ENCODE assay signal across 26 cellular contexts in genomic region chr15:69460481-69460880, GRCh38. TPM values are rescaled to one million over a fixed set of nuclear protein-coding genes. Genes with fewer than 3 reads are reported as not detected.
A peak's percentile ranks its signal among the peaks of the same experiment; 100 is the strongest.
DNase-seq lines count a peak whose midpoint lies in the region; ATAC-seq and TF ChIP-seq lines count a peak whose summit lies in the region.
"Had no signal": no experiment of that assay in that cellular context is flagged by ENCODE, and none has a peak within 500 bp of the region (broad histone marks: within the 10 kb centered on the region; RNA-seq: fewer than 3 reads in every experiment).

No MANE protein-coding gene starts in this region.

- WGBS in lung, 2 donors = 56 to 62% methylated on average over 1 of the region's 1 CpG

- no peak for DNase-seq in activated CD4-positive, alpha-beta T cell treated with anti-CD3 and anti-CD28 coated beads for 36 hours
- no peak for DNase-seq in activated CD4-positive, alpha-beta T cell treated with anti-CD3 and anti-CD28 coated beads for 4 hours
- DNase-seq in HFFc6 = no peak
- no peak for DNase-seq in T-helper 17 cell
- DNase-seq in lung (ENCODE audit: low spot score) = peak; percentile 27
- no peak for DNase-seq in activated CD8-positive, alpha-beta memory T cell treated with anti-CD3 and anti-CD28 coated beads, Interleukin-2, amount 10 ng/mL, durations not matched to agents 7 days and 5 days
- DNase-seq in epidermal melanocyte (ENCODE audit: insufficient read length, low spot score) = no peak
- DNase-seq in coronary artery (ENCODE audit: low spot score) = no peak
- DNase-seq: AML-193; Caco-2; CD8-positive, alpha-beta T cell; DMS79 treated with DMSO at 0.1 percent for 48 hours; GF-D8; GOT3; HCEC 1CT; Karpas-422; NCI-H1092; NCI-H1417 treated with DMSO at 0.1 percent for 48 hours; NCI-H1694 treated with DMSO at 0.1 percent for 48 hours; NCI-H2081; NCI-H524 treated with DMSO at 0.1 percent for 48 hours; SJCRH30; T-helper 1 cell had no signal

- peaks cover 30% of the 10 kb centered on the region for H3K36me3 Mint-ChIP-seq in activated CD4-positive, alpha-beta T cell treated with anti-CD3 and anti-CD28 coated beads for 36 hours (ENCODE audit: low read depth)
- H3K36me3 Mint-ChIP-seq in HFFc6 (ENCODE audit: low read depth) (peaks cover 19% of the 10 kb centered on the region), T-helper 17 cell (ENCODE audit: low read depth) (peaks cover 3% of the 10 kb centered on the region)
- H3K36me3 Mint-ChIP-seq in activated CD8-positive, alpha-beta memory T cell treated with anti-CD3 and anti-CD28 coated beads, Interleukin-2, amount 10 ng/mL, durations not matched to agents 7 days and 5 days = peaks cover 19% of the 10 kb centered on the region

- CTCF ChIA-PET in activated CD4-positive, alpha-beta T cell treated with anti-CD3 and anti-CD28 coated beads for 36 hours (lab: Charles Lee) = no interaction called here
- CTCF ChIA-PET in activated CD8-positive, alpha-beta memory T cell treated with anti-CD3 and anti-CD28 coated beads, Interleukin-2, amount 10 ng/mL, durations not matched to agents 7 days and 5 days (lab: Charles Lee) = no interaction called here

- TF ChIP-seq CTCF in HFFc6 (IDR thresholded peaks at IDR 0.05) (no peak), lung (IDR thresholded peaks at IDR 0.05; ENCODE audit: control extremely low read depth, extremely low read depth) (no peak), coronary artery (IDR thresholded peaks at IDR 0.05) (no peak)

- no peaks in the 10 kb centered on the region for H3K9me3 ChIP-seq in T-helper 17 cell (ENCODE audit: control insufficient read depth, low read length, poor library complexity, severe bottlenecking)
- H3K9me3 ChIP-seq in lung (ENCODE audit: control insufficient read depth in 2 of 2, insufficient read depth in 1 of 2, low read length in 1 of 2) = no peaks in the 10 kb centered on the region
- H3K9me3 ChIP-seq: BLaER1 treated with 17β-estradiol and CSF1 and Interleukin-3, amounts not matched to agents 10 nM and 100 nM; Caco-2; SJCRH30 had no signal

- no peaks in the 10 kb centered on the region for H3K9me3 Mint-ChIP-seq in activated CD4-positive, alpha-beta T cell treated with anti-CD3 and anti-CD28 coated beads for 36 hours (ENCODE audit: low read depth)
- no peaks in the 10 kb centered on the region for H3K9me3 Mint-ChIP-seq in HFFc6
- H3K9me3 Mint-ChIP-seq in activated CD8-positive, alpha-beta memory T cell treated with anti-CD3 and anti-CD28 coated beads, Interleukin-2, amount 10 ng/mL, durations not matched to agents 7 days and 5 days (ENCODE audit: low read depth) = no peaks in the 10 kb centered on the region
- H3K9me3 Mint-ChIP-seq: CD8-positive, alpha-beta T cell had no signal

- peak overlapping the region; percentile 30 for H3K27ac Mint-ChIP-seq in activated CD4-positive, alpha-beta T cell treated with anti-CD3 and anti-CD28 coated beads for 36 hours
- H3K27ac Mint-ChIP-seq in HFFc6 = peak overlapping the region; percentile 21; the same call in 1 of the 2 replicates
- H3K27ac Mint-ChIP-seq in T-helper 17 cell = peak overlapping the region; percentile 27
- no peak overlapping the region for H3K27ac Mint-ChIP-seq in activated CD8-positive, alpha-beta memory T cell treated with anti-CD3 and anti-CD28 coated beads, Interleukin-2, amount 10 ng/mL, durations not matched to agents 7 days and 5 days

- no peak overlapping the region for H3K4me3 Mint-ChIP-seq in activated CD4-positive, alpha-beta T cell treated with anti-CD3 and anti-CD28 coated beads for 36 hours
- H3K4me3 Mint-ChIP-seq in HFFc6 (no peak overlapping the region), T-helper 17 cell (no peak overlapping the region)
- H3K4me3 Mint-ChIP-seq in activated CD8-positive, alpha-beta memory T cell treated with anti-CD3 and anti-CD28 coated beads, Interleukin-2, amount 10 ng/mL, durations not matched to agents 7 days and 5 days = no peak overlapping the region
- H3K4me3 Mint-ChIP-seq: CD8-positive, alpha-beta T cell had no signal

- H3K4me1 Mint-ChIP-seq in activated CD4-positive, alpha-beta T cell treated with anti-CD3 and anti-CD28 coated beads for 36 hours = peaks cover 27% of the 10 kb centered on the region
- H3K4me1 Mint-ChIP-seq in HFFc6 (ENCODE audit: low read depth) (peaks cover 42% of the 10 kb centered on the region), T-helper 17 cell (peaks cover 29% of the 10 kb centered on the region)
- H3K4me1 Mint-ChIP-seq in activated CD8-positive, alpha-beta memory T cell treated with anti-CD3 and anti-CD28 coated beads, Interleukin-2, amount 10 ng/mL, durations not matched to agents 7 days and 5 days = peaks cover 26% of the 10 kb centered on the region

- ATAC-seq in activated CD4-positive, alpha-beta T cell treated with anti-CD3 and anti-CD28 coated beads for 36 hours = no peak
- ATAC-seq in T-helper 17 cell (no peak), lung (ENCODE audit: insufficient read depth, low FRiP score) (no peak)
- no peak for ATAC-seq in activated CD8-positive, alpha-beta memory T cell treated with anti-CD3 and anti-CD28 coated beads, Interleukin-2, amount 10 ng/mL, durations not matched to agents 7 days and 5 days
- ATAC-seq: CD8-positive, alpha-beta T cell; Right ventricle myocardium inferior had no signal

- no peaks in the 10 kb centered on the region for H3K27me3 ChIP-seq in lung (ENCODE audit: control insufficient read depth, insufficient read depth)
- H3K27me3 ChIP-seq: BLaER1 treated with 17β-estradiol and CSF1 and Interleukin-3, amounts not matched to agents 10 nM and 100 nM; SJCRH30 had no signal

- POLR2A ChIA-PET in activated CD4-positive, alpha-beta T cell treated with anti-CD3 and anti-CD28 coated beads for 36 hours (lab: Charles Lee) = interaction anchor here (0.7 kb wide), 1 partner anchor 287 kb away, joined by 3 read pairs; no protein-coding TSS in a partner anchor

- no peak overlapping the region for H3K27ac ChIP-seq in lung (ENCODE audit: low read depth in 1 of 2, low read length in 1 of 2)
- H3K27ac ChIP-seq in coronary artery = no peak overlapping the region
- H3K27ac ChIP-seq: BLaER1 treated with 17β-estradiol and CSF1 and Interleukin-3, amounts not matched to agents 10 nM and 100 nM; HL-60; SJCRH30 had no signal

- H3K4me3 ChIP-seq in lung (no peak overlapping the region), coronary artery (no peak overlapping the region)
- H3K4me3 ChIP-seq: BLaER1 treated with 17β-estradiol and CSF1 and Interleukin-3, amounts not matched to agents 10 nM and 100 nM; SJCRH30 had no signal

- H3K4me1 ChIP-seq in lung (ENCODE audit: control insufficient read depth in 2 of 2, insufficient read depth in 2 of 2, low read length in 2 of 2) = peaks cover 6 to 12% of the 10 kb centered on the region in 2 donors

- no peaks in the 10 kb centered on the region for H3K27me3 Mint-ChIP-seq in activated CD4-positive, alpha-beta T cell treated with anti-CD3 and anti-CD28 coated beads for 36 hours
- H3K27me3 Mint-ChIP-seq in HFFc6 (ENCODE audit: insufficient read depth) = no peaks in the 10 kb centered on the region; the same call in none of the 2 replicates
- H3K27me3 Mint-ChIP-seq in T-helper 17 cell = no peaks in the 10 kb centered on the region
- peaks cover 11% of the 10 kb centered on the region for H3K27me3 Mint-ChIP-seq in activated CD8-positive, alpha-beta memory T cell treated with anti-CD3 and anti-CD28 coated beads, Interleukin-2, amount 10 ng/mL, durations not matched to agents 7 days and 5 days

- intact Hi-C loops in activated CD4-positive, alpha-beta T cell treated with anti-CD3 and anti-CD28 coated beads for 36 hours (cut with DNase I, micrococcal nuclease) = loop anchor here in 1 of 2 experiments (10.0 kb wide), 2 partner anchors 254 to 406 kb away; no protein-coding TSS in a partner anchor

- peaks cover 0 to 12% of the 10 kb centered on the region in 2 donors for H3K36me3 ChIP-seq in lung (ENCODE audit: control insufficient read depth in 2 of 2, insufficient read depth in 2 of 2, low read length in 2 of 2)

RNA-seq across cellular contexts. Expression of gene RPLP1, which starts 7.9 kb away (rescaled TPM):
- 1,000 to 10,000 TPM; 1,576 to 2,330 TPM for total RNA-seq in activated CD4-positive, alpha-beta T cell treated with anti-CD3 and anti-CD28 coated beads for 36 hours
- 1,000 to 10,000 TPM; 1,302 to 1,622 (median 1,423) TPM for total RNA-seq in HFFc6 (2021; fragmentation: NEBNext Ultra II Directional; extraction: Animal tissue kit (Norgen Biotek cat#: 25700))
- total RNA-seq in T-helper 17 cell (1,000 to 10,000 TPM; 2,488 to 2,685 TPM), lung (1,000 to 10,000 TPM in 1 of 2 donors, 100 to 1,000 TPM in 1; 201 to 1,944 TPM)
- polyA plus RNA-seq in lung = 1,000 to 10,000 TPM; 1,145 to 2,405 TPM
- 1,000 to 10,000 TPM; 1,405 to 1,605 TPM for total RNA-seq in activated CD8-positive, alpha-beta memory T cell treated with anti-CD3 and anti-CD28 coated beads, Interleukin-2, amount 10 ng/mL, durations not matched to agents 7 days and 5 days

RNA-seq across cellular contexts. Expression of gene KIF23, which starts 46.3 kb away (rescaled TPM):
- 10 to 100 TPM; 47.2 to 48.0 TPM for total RNA-seq in activated CD4-positive, alpha-beta T cell treated with anti-CD3 and anti-CD28 coated beads for 36 hours
- total RNA-seq in HFFc6 (2021; fragmentation: NEBNext Ultra II Directional; extraction: Animal tissue kit (Norgen Biotek cat#: 25700)) = 10 to 100 TPM; 37.0 to 74.7 (median 64.6) TPM
- total RNA-seq in T-helper 17 cell = 1 to 10 TPM; 1.6 to 4.3 TPM
- total RNA-seq in lung = 10 to 100 TPM in 1 of 2 donors, 1 to 10 TPM in 1; 2.2 to 15.4 TPM
- 1 to 10 TPM; 1.4 TPM for polyA plus RNA-seq in lung
- 10 to 100 TPM; 70.9 to 81.1 TPM for total RNA-seq in activated CD8-positive, alpha-beta memory T cell treated with anti-CD3 and anti-CD28 coated beads, Interleukin-2, amount 10 ng/mL, durations not matched to agents 7 days and 5 days
